In the genomic region with DNA sequence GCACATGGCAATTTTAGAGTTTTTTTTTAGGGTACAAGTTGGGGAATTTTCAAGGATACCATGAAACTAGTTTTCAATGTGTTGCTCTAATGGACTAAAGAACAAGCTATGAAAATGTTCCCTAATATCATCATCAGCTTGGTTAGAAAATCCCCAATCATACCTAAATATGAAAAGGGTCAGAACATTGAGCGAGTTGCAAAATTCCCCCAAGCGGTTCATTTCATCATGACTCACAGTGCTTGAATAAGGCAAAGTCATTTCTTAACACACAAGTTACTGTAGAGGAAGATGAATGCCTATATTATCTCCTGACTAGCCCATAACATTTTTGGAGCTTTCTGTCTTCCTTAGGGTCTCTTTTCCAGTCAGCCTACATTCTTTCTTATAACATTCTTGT, we compare ENCODE assay signal across 8 cellular contexts.
A peak's percentile ranks its signal among the peaks of the same experiment; 100 is the strongest.
DNase-seq lines count a peak whose midpoint lies in the region; ATAC-seq and TF ChIP-seq lines count a peak whose summit lies in the region.

No MANE protein-coding gene starts in this region.

- TF ChIP-seq POLR2A in body of pancreas (IDR thresholded peaks at IDR 0.05): no peak

- no peak overlapping the region for H3K4me2 ChIP-seq in neuronal stem cell (ENCODE audit: insufficient read depth, low read length, poor library complexity, severe bottlenecking)

- H3K36me3 Mint-ChIP-seq in activated CD4-positive, alpha-beta memory T cell treated with anti-CD3 and anti-CD28 coated beads for 36 hours: peaks cover 23% of the 10 kb centered on the region

- H3K18ac ChIP-seq in neuronal stem cell (ENCODE audit: low read length): no peak overlapping the region

- intact Hi-C loops in activated CD4-positive, alpha-beta memory T cell treated with anti-CD3 and anti-CD28 coated beads for 36 hours (cut with micrococcal nuclease): loop anchor here (1.0 kb wide), 7 partner anchors 13 to 60 kb away; no protein-coding TSS in a partner anchor
- intact Hi-C loops in body of pancreas (cut with DNase I): no loop called here

- H3K23ac ChIP-seq in neuronal stem cell (ENCODE audit: low read depth, low read length, poor library complexity): no peak overlapping the region

- H3K4ac ChIP-seq in neuronal stem cell (ENCODE audit: low read length): no peak overlapping the region

- H3K4me3 Mint-ChIP-seq in activated CD4-positive, alpha-beta memory T cell treated with anti-CD3 and anti-CD28 coated beads for 36 hours: no peak overlapping the region

- no peak overlapping the region for H2AK5ac ChIP-seq in neuronal stem cell (ENCODE audit: low read depth, low read length)

- ATAC-seq in GM19324 (IDR thresholded peaks at IDR 0.05; ENCODE audit: low FRiP score, unreplicated experiment): peak; percentile 44
- peak; percentile 69 for ATAC-seq in HG03280 (IDR thresholded peaks at IDR 0.05; ENCODE audit: unreplicated experiment)
- no peak for ATAC-seq in body of pancreas

- H3K9me3 ChIP-seq in neuronal stem cell (replicated peaks in 1 of 2; ENCODE audit: control insufficient read depth in 2 of 2, insufficient read depth in 1 of 2, low read depth in 1 of 2, low read length in 2 of 2): peaks cover 0 to 9% of the 10 kb centered on the region in 2 donors
- no peaks in the 10 kb centered on the region for H3K9me3 ChIP-seq in body of pancreas

- H3K27ac ChIP-seq in neuronal stem cell (replicated peaks; ENCODE audit: low read length) (no peak overlapping the region), body of pancreas (no peak overlapping the region)

- POLR2A ChIA-PET in activated CD4-positive, alpha-beta memory T cell treated with anti-CD3 and anti-CD28 coated beads for 36 hours (lab: Charles Lee): interaction anchor here (0.6 to 7.1 kb wide), 5 partner anchors 12 to 62 kb away, joined by 3 to 86 read pairs (median 4); a partner anchor contains a TSS
- POLR2A ChIA-PET in HEK293T (lab: Yijun Ruan, JAX): no interaction called here

- peak overlapping the region; percentile 86 for H3K27ac Mint-ChIP-seq in activated CD4-positive, alpha-beta memory T cell treated with anti-CD3 and anti-CD28 coated beads for 36 hours

- no peak for TF ChIP-seq CTCF in body of pancreas (IDR thresholded peaks at IDR 0.05)

- H2AFZ ChIP-seq in neuronal stem cell (ENCODE audit: low read length): no peak overlapping the region

- H3K36me3 ChIP-seq in neuronal stem cell (replicated peaks in 1 of 2; ENCODE audit: control insufficient read depth in 2 of 2, insufficient read depth in 2 of 2, low read length in 2 of 2) (peaks cover 0 to 39% of the 10 kb centered on the region in 2 donors), body of pancreas (replicated peaks in 1 of 2; ENCODE audit: insufficient read depth in 1 of 2, low read depth in 2 of 2) (no peaks in the 10 kb centered on the region)

- no CpG with 5 or more reads among the region's 2 CpGs for WGBS in neuronal stem cell (ENCODE audit: extremely low coverage in 2 of 2, insufficient read length in 2 of 2, insufficient replicate concordance in 1 of 2), 2 donors
- WGBS in body of pancreas, 2 donors: 63 to 93% methylated on average over 2 of the region's 2 CpGs

- H2BK120ac ChIP-seq in neuronal stem cell (ENCODE audit: low read depth, low read length): no peak overlapping the region

- H3K4me1 Mint-ChIP-seq in activated CD4-positive, alpha-beta memory T cell treated with anti-CD3 and anti-CD28 coated beads for 36 hours (ENCODE audit: low read depth): peaks cover 67% of the 10 kb centered on the region

- no peak overlapping the region for H4K91ac ChIP-seq in neuronal stem cell (ENCODE audit: low read depth, low read length, poor library complexity)

- H2BK5ac ChIP-seq in neuronal stem cell (ENCODE audit: low read length): no peak overlapping the region

- no peak overlapping the region for H3K9ac ChIP-seq in neuronal stem cell (ENCODE audit: low read depth, low read length, poor library complexity)

- H3K4me3 ChIP-seq in neuronal stem cell (ENCODE audit: low read length in 2 of 2) (no peak overlapping the region), body of pancreas (no peak overlapping the region)

- H3K27me3 ChIP-seq in neuronal stem cell (ENCODE audit: control insufficient read depth in 3 of 3, insufficient read depth in 3 of 3, low read depth in 1 of 3, low read length in 3 of 3): no peaks in the 10 kb centered on the region
- H3K27me3 ChIP-seq in body of pancreas: no peaks in the 10 kb centered on the region

- no peak overlapping the region for H4K8ac ChIP-seq in neuronal stem cell (ENCODE audit: low read depth, low read length)

- peaks cover 0 to 17% of the 10 kb centered on the region in 2 donors for H3K4me1 ChIP-seq in neuronal stem cell (ENCODE audit: control insufficient read depth in 2 of 2, insufficient read depth in 1 of 2, low read depth in 1 of 2, low read length in 2 of 2)
- H3K4me1 ChIP-seq in body of pancreas: no peaks in the 10 kb centered on the region

- H3K27me3 Mint-ChIP-seq in activated CD4-positive, alpha-beta memory T cell treated with anti-CD3 and anti-CD28 coated beads for 36 hours: no peaks in the 10 kb centered on the region

- H2BK12ac ChIP-seq in neuronal stem cell (ENCODE audit: low read length): no peak overlapping the region

- in situ Hi-C loops in ACHN (cut with HindIII; ENCODE audit: low pct_ligation_motif_present, low pct_unique_long_range_greater_than_20kb, low sequenced_read_pairs): no loop called here

- H3K79me1 ChIP-seq in neuronal stem cell (ENCODE audit: low read depth, low read length): no peaks in the 10 kb centered on the region

- H2BK15ac ChIP-seq in neuronal stem cell (ENCODE audit: low read length): no peak overlapping the region

- CTCF ChIA-PET in activated CD4-positive, alpha-beta memory T cell treated with anti-CD3 and anti-CD28 coated beads for 36 hours (lab: Charles Lee): interaction anchor here (0.7 to 2.3 kb wide), 2 partner anchors 12 to 60 kb away, joined by 3 to 6 read pairs; no protein-coding TSS in a partner anchor
- CTCF ChIA-PET in HEK293T (lab: Yijun Ruan, JAX): no interaction called here

- no peaks in the 10 kb centered on the region for H3K9me3 Mint-ChIP-seq in activated CD4-positive, alpha-beta memory T cell treated with anti-CD3 and anti-CD28 coated beads for 36 hours

- DNase-seq in ACHN (peak; percentile 58), myocyte (ENCODE audit: low read depth) (peak; percentile 35), neuronal stem cell (ENCODE audit: low spot score) (no peak), body of pancreas (no peak), HEK293T (ENCODE audit: extremely low spot score) (no peak)
- peak; percentile 52 for DNase-seq in activated CD4-positive, alpha-beta memory T cell treated with anti-CD3 and anti-CD28 coated beads for 36 hours

- no peak overlapping the region for H3K14ac ChIP-seq in neuronal stem cell (ENCODE audit: low read length)

TF ChIP-seq in HEK293T, 16 proteins besides CTCF, POLR2A, EP300 and RAD21:
- no peak for TF ChIP-seq SP1 (IDR thresholded peaks at IDR 0.05)
- no peak for TF ChIP-seq TARDBP (IDR thresholded peaks at IDR 0.05)
- no peak for TF ChIP-seq BHLHE40 (IDR thresholded peaks at IDR 0.05; ENCODE audit: borderline replicate concordance)
- no peak for TF ChIP-seq FOXK2 (IDR thresholded peaks at IDR 0.05)
- no peak for TF ChIP-seq L3MBTL2 (conservative IDR thresholded peaks at IDR 0.05)
- no peak for TF ChIP-seq SUZ12 (IDR thresholded peaks at IDR 0.05)

Comparison
In these comparisons a context has a peak if more than half of its experiments do, and no peak if none do; other contexts are left out.
1. DNase-seq: peak in ACHN (single experiment), activated CD4-positive, alpha-beta memory T cell treated with anti-CD3 and anti-CD28 coated beads for 36 hours (single experiment) and myocyte (single experiment); none in neuronal stem cell (single experiment), body of pancreas (0 of 4) and HEK293T (single experiment).